In genomic region chr14:23275412-23275811, GRCh38 we compare ENCODE assay signal across 27 cellular contexts. TPM values are rescaled to one million over a fixed set of nuclear protein-coding genes. Genes with fewer than 3 reads are reported as not detected.
"Had no signal": no experiment of that assay in that cellular context is flagged by ENCODE, and none has a peak within 500 bp of the region (broad histone marks: within the 10 kb centered on the region; RNA-seq: fewer than 3 reads in every experiment).

No MANE protein-coding gene starts in this region.

- H3K27me3 ChIP-seq: brain microvascular endothelial cell, cardiac muscle cell, Peyer's patch, SJCRH30 had no signal

- H3K27ac ChIP-seq: brain microvascular endothelial cell, cardiac muscle cell, Peyer's patch, RWPE1, SJCRH30 had no signal

- H3K4me3 Mint-ChIP-seq: activated CD8-positive, alpha-beta memory T cell treated with anti-CD3 and anti-CD28 coated beads, Interleukin-2, amount 10 ng/mL, durations not matched to agents 7 days and 5 days; activated naive CD4-positive, alpha-beta T cell treated with anti-CD3 and anti-CD28 coated beads, Interleukin-2, amount 50 U/mL, for 24 hours; activated T-cell treated with anti-CD3 and anti-CD28 coated beads, Interleukin-2, amount 50 U/mL, for 4 hours; activated T-helper 17 cell treated with anti-CD3 and anti-CD28 coated beads, Interleukin-2, amount 50 U/mL, for 72 hours had no signal

- H3K9me3 ChIP-seq: Peyer's patch, SJCRH30, SK-N-SH had no signal

- H3K4me2 ChIP-seq: SK-N-SH had no signal

- H3K4me3 ChIP-seq: cardiac muscle cell, Peyer's patch, SJCRH30 had no signal

- DNase-seq: activated CD4-positive, alpha-beta T cell treated with anti-CD3 and anti-CD28 coated beads for 4 hours; activated CD8-positive, alpha-beta memory T cell treated with anti-CD3 and anti-CD28 coated beads, Interleukin-2, amount 10 ng/mL, durations not matched to agents 7 days and 5 days; activated gamma-delta T cell; activated T-cell treated with anti-CD3 and anti-CD28 coated beads, Interleukin-2, amount 50 U/mL, for 4 hours; brain microvascular endothelial cell; KG1; NCI-H1092; NCI-H1417; NCI-H1930; NCI-H2171; NCI-H2227 treated with DMSO at 0.1 percent for 48 hours; NCI-H526; NCI-H774; NK-92 treated with Interleukin-12 subunit alpha and Interleukin-12 subunit beta, amount 100 ng/mL, for 24 hours; Peyer's patch; Right ventricle myocardium superior; SJCRH30; SK-N-SH had no signal

- H3K36me3 ChIP-seq: brain microvascular endothelial cell had no signal

- H3K9me3 Mint-ChIP-seq: activated naive CD4-positive, alpha-beta T cell treated with anti-CD3 and anti-CD28 coated beads, Interleukin-2, amount 50 U/mL, for 24 hours; activated T-cell treated with anti-CD3 and anti-CD28 coated beads, Interleukin-2, amount 50 U/mL, for 4 hours; activated T-helper 17 cell treated with anti-CD3 and anti-CD28 coated beads, Interleukin-2, amount 50 U/mL, for 72 hours had no signal

- H3K27ac Mint-ChIP-seq: activated CD8-positive, alpha-beta memory T cell treated with anti-CD3 and anti-CD28 coated beads, Interleukin-2, amount 10 ng/mL, durations not matched to agents 7 days and 5 days; activated T-helper 17 cell treated with anti-CD3 and anti-CD28 coated beads, Interleukin-2, amount 50 U/mL, for 72 hours had no signal

- H3K27me3 Mint-ChIP-seq: activated CD8-positive, alpha-beta memory T cell treated with anti-CD3 and anti-CD28 coated beads, Interleukin-2, amount 10 ng/mL, durations not matched to agents 7 days and 5 days; activated naive CD4-positive, alpha-beta T cell treated with anti-CD3 and anti-CD28 coated beads, Interleukin-2, amount 50 U/mL, for 24 hours; activated T-helper 17 cell treated with anti-CD3 and anti-CD28 coated beads, Interleukin-2, amount 50 U/mL, for 72 hours had no signal

- H3K4me1 Mint-ChIP-seq: activated CD8-positive, alpha-beta memory T cell treated with anti-CD3 and anti-CD28 coated beads, Interleukin-2, amount 10 ng/mL, durations not matched to agents 7 days and 5 days; activated naive CD4-positive, alpha-beta T cell treated with anti-CD3 and anti-CD28 coated beads, Interleukin-2, amount 50 U/mL, for 24 hours; activated T-helper 17 cell treated with anti-CD3 and anti-CD28 coated beads, Interleukin-2, amount 50 U/mL, for 72 hours had no signal

- H3K4me1 ChIP-seq: Peyer's patch, SJCRH30 had no signal

- H3K9ac ChIP-seq: SK-N-SH had no signal

- ATAC-seq: activated CD4-positive, CD25-positive, alpha-beta regulatory T cell treated with anti-CD3 and anti-CD28 coated beads, Interleukin-2, amount 50 U/mL, for 24 hours; activated CD8-positive, alpha-beta memory T cell treated with anti-CD3 and anti-CD28 coated beads, Interleukin-2, amount 10 ng/mL, durations not matched to agents 7 days and 5 days; activated T-cell treated with anti-CD3 and anti-CD28 coated beads, Interleukin-2, amount 50 U/mL, for 4 hours; activated T-helper 17 cell treated with anti-CD3 and anti-CD28 coated beads, Interleukin-2, amount 50 U/mL, for 72 hours had no signal

RNA-seq across cellular contexts. Expression of gene RNF212B, which starts 37.7 kb away (rescaled TPM):
- total RNA-seq: activated CD8-positive, alpha-beta memory T cell treated with anti-CD3 and anti-CD28 coated beads, Interleukin-2, amount 10 ng/mL, durations not matched to agents 7 days and 5 days; activated T-cell treated with anti-CD3 and anti-CD28 coated beads, Interleukin-2, amount 50 U/mL, for 4 hours; activated T-helper 17 cell treated with anti-CD3 and anti-CD28 coated beads, Interleukin-2, amount 50 U/mL, for 72 hours; cardiac muscle cell; LHCN-M2; M059J; NCI-H460; Peyer's patch; Right ventricle myocardium superior; SJCRH30; T-helper 1 cell treated with Interleukin-12 subunit alpha and Interleukin-12 subunit beta and Interleukin-4 antibody, amounts not matched to agents 30 ng/mL and 1 ng/mL, for 36 hours had no signal
- polyA plus RNA-seq: cardiac muscle cell, SK-N-SH had no signal
